Comparison of ENCODE assay signal across 18 cellular contexts in genomic region chr14:27845902-27846301, GRCh38.
DNase-seq lines count a peak whose midpoint lies in the region; ATAC-seq and TF ChIP-seq lines count a peak whose summit lies in the region.
"Had no signal": no experiment of that assay in that cellular context is flagged by ENCODE, and none has a peak within 500 bp of the region (broad histone marks: within the 10 kb centered on the region; RNA-seq: fewer than 3 reads in every experiment).

No MANE protein-coding gene starts in this region.

- no peaks in the 10 kb centered on the region for H3K79me2 ChIP-seq in SK-N-SH (ENCODE audit: insufficient read depth)

- H2AFZ ChIP-seq in SK-N-SH (ENCODE audit: low read depth): peak overlapping the region; percentile 82; the same call in 1 of the 2 replicates

- CTCF ChIA-PET in SK-N-SH (lab: Yijun Ruan, JAX): no interaction called here

- POLR2A ChIA-PET in SK-N-SH (lab: Yijun Ruan, JAX): no interaction called here

- H3K4me2 ChIP-seq in SK-N-SH: peak overlapping the region; percentile 76

- H3K9ac ChIP-seq in SK-N-SH: peak overlapping the region; percentile 52; the same call in 1 of the 2 replicates

- H3F3A ChIP-seq in SK-N-SH (replicated peaks; ENCODE audit: insufficient read depth): no peaks in the 10 kb centered on the region

- 0% methylated on average over 4 of the region's 8 CpGs for WGBS in SK-N-SH (ENCODE audit: low lambda C conversion rate)

- H3K4me1 ChIP-seq in SK-N-SH (ENCODE audit: control insufficient read depth in 1 of 2, insufficient read depth in 2 of 2, low read depth in 1 of 2, low read length in 1 of 2): no peaks in the 10 kb centered on the region; a peak in 1 of 4 replicates
- H3K4me1 ChIP-seq: BE2C, Caco-2 had no signal

- H3K4me3 ChIP-seq in SK-N-SH (ENCODE audit: low read depth in 2 of 2, low read length in 1 of 2) (peak overlapping the region; percentile 55 to 63), iPS-18c (ENCODE audit: insufficient read depth, low read depth, low read length) (peak overlapping the region; percentile 31; the same call in 1 of the 2 replicates)

- no peak for ATAC-seq in HG02642 (IDR thresholded peaks at IDR 0.05; ENCODE audit: poor library complexity, unreplicated experiment)
- ATAC-seq: HCT116, HepG2 had no signal

- DNase-seq in SK-N-SH (no peak), DMS114 treated with DMSO at 0.1 percent for 48 hours (lab: John Stamatoyannopoulos, UW; ENCODE audit: unreplicated experiment) (no peak)
- no peak for DNase-seq in activated naive CD4-positive, alpha-beta T cell (lab: John Stamatoyannopoulos, UW)
- DNase-seq: ACHN; BE2C; C1 segment of cervical spinal cord; Caco-2; CD4-positive, alpha-beta T cell; DMS153; DMS79; GDM1; GOT3; HFFc6 had no signal

- H3K27ac ChIP-seq in C4-2B (peak overlapping the region; percentile 48), SK-N-SH (ENCODE audit: low read depth in 2 of 2, low read length in 1 of 2) (peak overlapping the region in 1 of 2 experiments; percentile 62; a peak in 1 of 4 replicates)

- no peak; the same call in 1 of the 2 replicates for TF ChIP-seq CTCF in C4-2B (conservative IDR thresholded peaks at IDR 0.05)
- no peak for TF ChIP-seq CTCF in SK-N-SH (IDR thresholded peaks at IDR 0.05)

- H3K9me2 ChIP-seq in SK-N-SH: no peaks in the 10 kb centered on the region

- TF ChIP-seq RAD21 in SK-N-SH (IDR thresholded peaks at IDR 0.05; ENCODE audit: low read length): no peak

- no peaks in the 10 kb centered on the region for H3K27me3 ChIP-seq in SK-N-SH (ENCODE audit: insufficient read depth)
- H3K27me3 ChIP-seq: BE2C had no signal

- no peaks in the 10 kb centered on the region for H4K20me1 ChIP-seq in SK-N-SH (ENCODE audit: insufficient read depth)

- H3K36me3 ChIP-seq in SK-N-SH (replicated peaks in 1 of 2; ENCODE audit: control insufficient read depth in 1 of 2, insufficient read depth in 2 of 2, low read length in 1 of 2): no peaks in the 10 kb centered on the region
- H3K36me3 ChIP-seq: BE2C had no signal

- no peak for TF ChIP-seq EP300 in SK-N-SH (IDR thresholded peaks at IDR 0.05; ENCODE audit: borderline replicate concordance in 1 of 2, low read depth in 1 of 2, low read length in 1 of 2)

- H3K9me3 ChIP-seq in SK-N-SH (no peaks in the 10 kb centered on the region), iPS-18c (ENCODE audit: control insufficient read depth, insufficient read depth, low read length) (no peaks in the 10 kb centered on the region)
- H3K9me3 ChIP-seq: BE2C, Caco-2 had no signal

TF ChIP-seq in SK-N-SH, 30 proteins besides CTCF, POLR2A, EP300 and RAD21:
- TF ChIP-seq RCOR1 (IDR thresholded peaks at IDR 0.05; ENCODE audit: low read length) (no peak), MEF2A (IDR thresholded peaks at IDR 0.05; ENCODE audit: borderline replicate concordance, low read depth) (no peak), TAF1 (IDR thresholded peaks at IDR 0.05; ENCODE audit: borderline replicate concordance, low read depth, low read length) (no peak), RXRA (IDR thresholded peaks at IDR 0.05; ENCODE audit: borderline replicate concordance, low read depth) (no peak)
